ENCODE assay signal across 27 cellular contexts in the genomic region with DNA sequence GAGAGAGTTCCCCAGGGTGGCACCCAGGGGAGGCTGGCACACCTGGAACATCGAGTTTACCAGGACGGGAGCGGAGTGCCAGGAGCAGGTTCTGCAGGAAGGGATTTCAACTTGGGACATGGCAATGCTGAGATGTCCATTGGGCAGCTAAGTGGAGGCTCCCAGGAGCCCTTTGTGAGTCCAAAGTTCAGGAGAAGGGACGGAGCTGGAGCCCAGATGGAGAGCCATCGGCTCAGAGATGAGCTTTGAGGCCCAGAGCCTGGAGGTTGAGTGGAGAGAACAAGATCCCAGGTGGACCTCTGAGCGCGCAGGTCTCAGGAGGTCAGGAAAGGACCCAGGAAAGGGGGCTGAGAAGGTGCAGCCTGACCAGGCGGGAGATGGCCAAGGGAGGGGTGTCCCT.
"Had no signal": no experiment of that assay in that cellular context is flagged by ENCODE, and none has a peak within 500 bp of the region (broad histone marks: within the 10 kb centered on the region; RNA-seq: fewer than 3 reads in every experiment).

No MANE protein-coding gene starts in this region.

- ATAC-seq: activated CD4-positive, CD25-positive, alpha-beta regulatory T cell treated with anti-CD3 and anti-CD28 coated beads, Interleukin-2, amount 50 U/mL, for 24 hours; activated CD8-positive, alpha-beta T cell treated with anti-CD3 and anti-CD28 coated beads, Interleukin-2, amount 10 ng/mL, durations not matched to agents 7 days and 5 days; Panc1; Right ventricle myocardium inferior had no signal

- DNase-seq: activated CD4-positive, alpha-beta T cell treated with anti-CD3 and anti-CD28 coated beads for 48 hours; activated CD4-positive, alpha-beta T cell treated with anti-CD3 and anti-CD28 coated beads, Interleukin-2, amount 50 U/mL, for 4 hours; activated CD8-positive, alpha-beta memory T cell treated with anti-CD3 and anti-CD28 coated beads, Interleukin-2, amount 50 U/mL, for 48 hours; activated CD8-positive, alpha-beta T cell treated with anti-CD3 and anti-CD28 coated beads, Interleukin-2, amount 10 ng/mL, durations not matched to agents 7 days and 5 days; activated effector memory CD4-positive, alpha-beta T cell treated with Interleukin-2 at 50 U/mL for 16 hours; activated naive CD4-positive, alpha-beta T cell; activated T-cell treated with anti-CD3 and anti-CD28 coated beads, Interleukin-2, amount 50 U/mL, for 1 hour; caudate nucleus; MG63; NCI-H1105; NCI-H1436; NCI-H1694 treated with DMSO at 0.1 percent for 48 hours; NCI-H2029 treated with DMSO at 0.1 percent for 48 hours; NCI-H345; NCI-H510A; NCI-H69; NK-92 treated with Interleukin-12 subunit alpha and Interleukin-12 subunit beta, amount 100 ng/mL, for 24 hours; OCI-M1; RPMI8226; T-helper 1 cell had no signal

- H3K4me3 ChIP-seq: breast epithelium, MG63, SK-N-MC had no signal

- H3K9me3 Mint-ChIP-seq: activated naive CD4-positive, alpha-beta T cell treated with anti-CD3 and anti-CD28 coated beads, Interleukin-2, amount 50 U/mL, for 24 hours had no signal

- H3K4me1 Mint-ChIP-seq: activated naive CD4-positive, alpha-beta T cell treated with anti-CD3 and anti-CD28 coated beads, Interleukin-2, amount 50 U/mL, for 24 hours had no signal

- H3K27me3 ChIP-seq: breast epithelium, MG63 had no signal

- H3K27ac ChIP-seq: breast epithelium, SK-N-MC, VCaP had no signal

- H3K27ac Mint-ChIP-seq: activated CD8-positive, alpha-beta T cell treated with anti-CD3 and anti-CD28 coated beads, Interleukin-2, amount 10 ng/mL, durations not matched to agents 7 days and 5 days had no signal

- H3K36me3 ChIP-seq: breast epithelium, MG63 had no signal

- H3K4me3 Mint-ChIP-seq: activated CD8-positive, alpha-beta T cell treated with anti-CD3 and anti-CD28 coated beads, Interleukin-2, amount 10 ng/mL, durations not matched to agents 7 days and 5 days; activated naive CD4-positive, alpha-beta T cell treated with anti-CD3 and anti-CD28 coated beads, Interleukin-2, amount 50 U/mL, for 24 hours had no signal

- H3K9me3 ChIP-seq: breast epithelium, MG63 had no signal

- H3K27me3 Mint-ChIP-seq: activated naive CD4-positive, alpha-beta T cell treated with anti-CD3 and anti-CD28 coated beads, Interleukin-2, amount 50 U/mL, for 24 hours had no signal

- H3K36me3 Mint-ChIP-seq: activated naive CD4-positive, alpha-beta T cell treated with anti-CD3 and anti-CD28 coated beads, Interleukin-2, amount 50 U/mL, for 24 hours had no signal
